12 cellular contexts compared by ENCODE assay signal in genomic region chr5:83576341-83576740, GRCh38.
DNase-seq lines count a peak whose midpoint lies in the region; ATAC-seq and TF ChIP-seq lines count a peak whose summit lies in the region.
"Had no signal": no experiment of that assay in that cellular context is flagged by ENCODE, and none has a peak within 500 bp of the region (broad histone marks: within the 10 kb centered on the region; RNA-seq: fewer than 3 reads in every experiment).

No MANE protein-coding gene starts in this region.

- H3F3A ChIP-seq in PC-3 (ENCODE audit: low read length, unreplicated experiment), result peaks cover 11% of the 10 kb centered on the region

- peak overlapping the region; percentile 65 for H3K27ac ChIP-seq in PC-3 (ENCODE audit: low read length)

- H3K4me3 ChIP-seq in PC-3 (ENCODE audit: low read length) (no peak overlapping the region), cardiac fibroblast (replicated peaks in 1 of 2; ENCODE audit: low read depth in 2 of 2, low read length in 2 of 2) (no peak overlapping the region), MG63 (no peak overlapping the region)

- H2AFZ ChIP-seq in PC-3 (ENCODE audit: low read length), result no peak overlapping the region

- H3K27ac Mint-ChIP-seq in CD14-positive monocyte, result peak overlapping the region in 5 of 7 donors; percentile 16 to 75 (median 29)
- H3K27ac Mint-ChIP-seq in activated CD8-positive, alpha-beta T cell treated with anti-CD3 and anti-CD28 coated beads, Interleukin-2, amount 10 ng/mL, durations not matched to agents 7 days and 5 days, result no peak overlapping the region
- H3K27ac Mint-ChIP-seq: CD8-positive, alpha-beta memory T cell; IgD-negative memory B cell had no signal

- intact Hi-C loops in CD14-positive monocyte (cut with micrococcal nuclease) (no loop called here), PC-3 (cut with micrococcal nuclease) (no loop called here), sciatic nerve (cut with DNase I) (no loop called here)

- BruUV-seq in PC-3 (replicated peaks; lab: Mats Ljungman, UMichigan), result no TSS peak

- H3K9me3 ChIP-seq in PC-3 (ENCODE audit: low read length), result no peaks in the 10 kb centered on the region
- peaks cover 5% of the 10 kb centered on the region for H3K9me3 ChIP-seq in MG63

- CTCF ChIA-PET in PC-3 (lab: Charles Lee), result no interaction called here
- CTCF ChIA-PET in activated CD8-positive, alpha-beta T cell treated with anti-CD3 and anti-CD28 coated beads, Interleukin-2, amount 10 ng/mL, durations not matched to agents 7 days and 5 days (lab: Charles Lee), result no interaction called here

- POLR2A ChIA-PET in PC-3 (lab: Charles Lee; ENCODE audit: unreplicated experiment), result no interaction called here
- POLR2A ChIA-PET in activated CD8-positive, alpha-beta T cell treated with anti-CD3 and anti-CD28 coated beads, Interleukin-2, amount 10 ng/mL, durations not matched to agents 7 days and 5 days (lab: Charles Lee), result no interaction called here

- no peaks in the 10 kb centered on the region for H3K36me3 ChIP-seq in PC-3 (ENCODE audit: low read depth, low read length)
- H3K36me3 ChIP-seq in MG63, result peaks cover 15% of the 10 kb centered on the region

- H3K27me3 Mint-ChIP-seq in CD14-positive monocyte (ENCODE audit: low read depth in 3 of 3), result no peaks in the 10 kb centered on the region
- peaks cover 2% of the 10 kb centered on the region for H3K27me3 Mint-ChIP-seq in activated CD8-positive, alpha-beta T cell treated with anti-CD3 and anti-CD28 coated beads, Interleukin-2, amount 10 ng/mL, durations not matched to agents 7 days and 5 days (ENCODE audit: low read depth)
- H3K27me3 Mint-ChIP-seq: IgD-negative memory B cell had no signal

- H3K79me2 ChIP-seq in PC-3 (ENCODE audit: low read length), result no peaks in the 10 kb centered on the region

- no peak for TF ChIP-seq CTCF in CD14-positive monocyte (IDR thresholded peaks at IDR 0.05)
- no peak for TF ChIP-seq CTCF in PC-3 (conservative IDR thresholded peaks at IDR 0.05; ENCODE audit: low read depth, low read length)
- TF ChIP-seq CTCF in cardiac fibroblast (IDR thresholded peaks at IDR 0.05; ENCODE audit: low read depth, low read length), result no peak

- H3K27me3 ChIP-seq in PC-3 (ENCODE audit: low read length) (no peaks in the 10 kb centered on the region), MG63 (no peaks in the 10 kb centered on the region)

- peaks cover 83 to 84% of the 10 kb centered on the region in 2 donors for H3K36me3 Mint-ChIP-seq in CD14-positive monocyte
- H3K36me3 Mint-ChIP-seq in activated CD8-positive, alpha-beta T cell treated with anti-CD3 and anti-CD28 coated beads, Interleukin-2, amount 10 ng/mL, durations not matched to agents 7 days and 5 days (ENCODE audit: low read depth), result no peaks in the 10 kb centered on the region
- H3K36me3 Mint-ChIP-seq: CD8-positive, alpha-beta memory T cell; IgD-negative memory B cell had no signal

- H3K9ac ChIP-seq in PC-3 (ENCODE audit: low read length), result no peak overlapping the region

- peaks cover 6% of the 10 kb centered on the region for H3K4me1 Mint-ChIP-seq in CD14-positive monocyte
- H3K4me1 Mint-ChIP-seq in activated CD8-positive, alpha-beta T cell treated with anti-CD3 and anti-CD28 coated beads, Interleukin-2, amount 10 ng/mL, durations not matched to agents 7 days and 5 days (ENCODE audit: low read depth), result no peaks in the 10 kb centered on the region
- H3K4me1 Mint-ChIP-seq: CD8-positive, alpha-beta memory T cell; IgD-negative memory B cell had no signal

- 0 out of 2 replicates have a peak overlapping the region, but pooled peaks have one; percentile 12 for H3K4me2 ChIP-seq in PC-3 (ENCODE audit: low read length)

- ATAC-seq in PC-3 (peak; percentile 55), sciatic nerve (no peak)
- no peak for ATAC-seq in activated CD8-positive, alpha-beta T cell treated with anti-CD3 and anti-CD28 coated beads, Interleukin-2, amount 10 ng/mL, durations not matched to agents 7 days and 5 days

- H4K20me1 ChIP-seq in PC-3 (ENCODE audit: low read length), result no peaks in the 10 kb centered on the region

- no peaks in the 10 kb centered on the region for H3K9me2 ChIP-seq in PC-3 (replicated peaks; ENCODE audit: low read length)

- no peaks in the 10 kb centered on the region for H3K9me3 Mint-ChIP-seq in CD14-positive monocyte
- no peaks in the 10 kb centered on the region for H3K9me3 Mint-ChIP-seq in activated CD8-positive, alpha-beta T cell treated with anti-CD3 and anti-CD28 coated beads, Interleukin-2, amount 10 ng/mL, durations not matched to agents 7 days and 5 days (ENCODE audit: insufficient read depth)

- peaks cover 22% of the 10 kb centered on the region for H3K4me1 ChIP-seq in PC-3 (ENCODE audit: insufficient read depth, low read length)

- H3K4me3 Mint-ChIP-seq in CD14-positive monocyte, result no peak overlapping the region
- H3K4me3 Mint-ChIP-seq in activated CD8-positive, alpha-beta T cell treated with anti-CD3 and anti-CD28 coated beads, Interleukin-2, amount 10 ng/mL, durations not matched to agents 7 days and 5 days, result no peak overlapping the region
- H3K4me3 Mint-ChIP-seq: CD8-positive, alpha-beta memory T cell; IgD-negative memory B cell had no signal

- DNase-seq in CD14-positive monocyte (ENCODE audit: low spot score), result no peak
- DNase-seq in PC-3, result peak; percentile 56
- peak; percentile 43 to 55 for DNase-seq in cardiac fibroblast (ENCODE audit: low read depth in 2 of 2)
- peak; percentile 77 for DNase-seq in iris pigment epithelial cell (ENCODE audit: low read depth)
- DNase-seq in MG63, result no peak
- no peak for DNase-seq in HuH-7 (ENCODE audit: low spot score)
- no peak for DNase-seq in activated CD8-positive, alpha-beta T cell treated with anti-CD3 and anti-CD28 coated beads, Interleukin-2, amount 10 ng/mL, durations not matched to agents 7 days and 5 days
- DNase-seq in sciatic nerve (ENCODE audit: low spot score), result no peak
- DNase-seq: CD8-positive, alpha-beta memory T cell; DMS 273 treated with DMSO at 0.1 percent for 48 hours; SIG-M5 had no signal

Comparison
In these comparisons a context has a peak if more than half of its experiments do, and no peak if none do; other contexts are left out.
1. DNase-seq: peak in PC-3 (single experiment), cardiac fibroblast (2 of 2) and iris pigment epithelial cell (single experiment); none in CD14-positive monocyte (single experiment), MG63 (single experiment), HuH-7 (single experiment), activated CD8-positive, alpha-beta T cell treated with anti-CD3 and anti-CD28 coated beads, Interleukin-2, amount 10 ng/mL, durations not matched to agents 7 days and 5 days (single experiment) and sciatic nerve (single experiment).